ENCODE assay signal across 30 cellular contexts in genomic region chr15:33146051-33146450, GRCh38. TPM values are rescaled to one million over a fixed set of nuclear protein-coding genes. Genes with fewer than 3 reads are reported as not detected.
DNase-seq lines count a peak whose midpoint lies in the region; ATAC-seq, FAIRE-seq and TF ChIP-seq lines count a peak whose summit lies in the region.
"Had no signal": no experiment of that assay in that cellular context is flagged by ENCODE, and none has a peak within 500 bp of the region (broad histone marks: within the 10 kb centered on the region; RNA-seq: fewer than 3 reads in every experiment).

No MANE protein-coding gene starts in this region.

- H4K5ac ChIP-seq in H1 (ENCODE audit: insufficient read length, low read depth, low read length) (no peak overlapping the region), mesendoderm (ENCODE audit: low read length) (no peak overlapping the region)

- no peak for TF ChIP-seq CTCF in GM23338 (conservative IDR thresholded peaks at IDR 0.05; ENCODE audit: low read depth in 2 of 2)
- no peak for TF ChIP-seq CTCF in RWPE2 (IDR thresholded peaks at IDR 0.05; ENCODE audit: poor library complexity, severe bottlenecking)
- TF ChIP-seq CTCF in H1 (IDR thresholded peaks at IDR 0.05; ENCODE audit: control extremely low read depth in 1 of 3, insufficient read depth in 1 of 3, low read depth in 1 of 3, low read length in 3 of 3): no peak
- TF ChIP-seq CTCF in lower leg skin (IDR thresholded peaks at IDR 0.05): no peak

- no peaks in the 10 kb centered on the region for H3K36me3 Mint-ChIP-seq in GM23338 (ENCODE audit: low read depth)
- H3K36me3 Mint-ChIP-seq: CD8-positive, alpha-beta T cell had no signal

- intact Hi-C loops in lower leg skin (cut with DNase I; ENCODE audit: low total_unique reads): no loop called here

- H2BK20ac ChIP-seq in H1 (ENCODE audit: low read length): peak overlapping the region; percentile 52; the same call in 1 of the 2 replicates

- H3K56ac ChIP-seq in H1 (replicated peaks; ENCODE audit: insufficient read length, low read depth, low read length) (no peak overlapping the region), mesendoderm (ENCODE audit: low read length) (no peak overlapping the region)

- 90% methylated on average over 7 of the region's 7 CpGs; no CpG with 5 or more reads in 1 of the 2 experiments for WGBS in H1 (ENCODE audit: extremely low coverage in 1 of 2, insufficient coverage in 1 of 2, insufficient read length in 1 of 2, insufficient replicate concordance in 2 of 2, low coverage in 1 of 2, low lambda C conversion rate in 2 of 2, missing lambda C conversion rate in 1 of 2), 2 experiments
- WGBS in mesendoderm (ENCODE audit: extremely low coverage, insufficient coverage, low lambda C conversion rate): no CpG with 5 or more reads among the region's 7 CpGs
- WGBS in lower leg skin, 2 donors: 85 to 86% methylated on average over 7 of the region's 7 CpGs

- DNase-seq in GM23338 (ENCODE audit: low spot score) (no peak), RWPE2 (ENCODE audit: low spot score) (no peak), H1 (ENCODE audit: low read depth in 1 of 2, low spot score in 2 of 2) (no peak), mesendoderm (no peak), lower leg skin (ENCODE audit: low spot score in 2 of 2) (no peak), NCI-H526 treated with DMSO at 0.1 percent for 48 hours (lab: John Stamatoyannopoulos, UW) (no peak)
- DNase-seq: activated CD4-positive, alpha-beta memory T cell treated with anti-CD3 and anti-CD28 coated beads, Interleukin-2, amount 10 ng/mL, durations not matched to agents 7 days and 5 days; activated CD4-positive, alpha-beta T cell treated with anti-CD3 and anti-CD28 coated beads for 1 hour; activated CD8-positive, alpha-beta memory T cell treated with anti-CD3 and anti-CD28 coated beads, Interleukin-2, amount 50 U/mL, for 4 hours; activated naive CD4-positive, alpha-beta T cell treated with anti-CD3 and anti-CD28 coated beads for 36 hours; body of pancreas; CD8-positive, alpha-beta T cell; hippocampal formation; Karpas-422; left cardiac atrium; NCI-H146; NCI-H446; NCI-H774; right cardiac atrium; spleen; stimulated activated CD4-positive, alpha-beta T cell treated with anti-CD3 and anti-CD28 coated beads, Interleukin-2, amount 100 ng/mL, for 24 hours; stimulated activated CD8-positive, alpha-beta memory T cell treated with anti-CD3 and anti-CD28 coated beads, Interleukin-4, amount 100 ng/mL, for 48 hours; stimulated activated naive CD8-positive, alpha-beta T cell treated with anti-CD3 and anti-CD28 coated beads, Interleukin-15, amount 100 ng/mL, for 72 hours; thyroid gland had no signal

- H3K27me3 Mint-ChIP-seq in GM23338 (ENCODE audit: insufficient read depth, low read depth, poor library complexity): peaks cover 2% of the 10 kb centered on the region
- H3K27me3 Mint-ChIP-seq: stimulated activated naive CD8-positive, alpha-beta T cell treated with anti-CD3 and anti-CD28 coated beads, Interleukin-15, amount 100 ng/mL, for 72 hours had no signal

- H2AFZ ChIP-seq in GM23338: no peak overlapping the region; the same call in 1 of the 2 replicates
- no peak overlapping the region for H2AFZ ChIP-seq in H1 (ENCODE audit: low read length)

- H3K36me3 ChIP-seq in GM23338 (ENCODE audit: insufficient read depth) (no peaks in the 10 kb centered on the region), RWPE2 (ENCODE audit: low read depth) (no peaks in the 10 kb centered on the region), H1 (ENCODE audit: control insufficient read depth in 2 of 4, insufficient read depth in 4 of 4, low read length in 3 of 4) (no peaks in the 10 kb centered on the region), mesendoderm (ENCODE audit: control insufficient read depth, insufficient read depth, low read length) (no peaks in the 10 kb centered on the region)
- H3K36me3 ChIP-seq: HAP-1, spleen, thyroid gland had no signal

- no peak for TF ChIP-seq RAD21 in H1 (IDR thresholded peaks at IDR 0.05 in 1 of 2, conservative IDR thresholded peaks at IDR 0.05 in 1 of 2; ENCODE audit: low read depth in 2 of 2, low read length in 2 of 2)

- H3K4me3 ChIP-seq in GM23338: no peak overlapping the region
- no peak overlapping the region for H3K4me3 ChIP-seq in RWPE2 (ENCODE audit: severe bottlenecking)
- H3K4me3 ChIP-seq in H1 (ENCODE audit: extremely low read depth in 1 of 4, insufficient read depth in 2 of 4, low read depth in 3 of 4, low read length in 4 of 4): no peak overlapping the region
- H3K4me3 ChIP-seq in mesendoderm (ENCODE audit: low read length): no peak overlapping the region
- H3K4me3 ChIP-seq in lower leg skin (ENCODE audit: low read depth, poor library complexity, severe bottlenecking): no peak overlapping the region
- H3K4me3 ChIP-seq: body of pancreas, HAP-1, spleen, thyroid gland had no signal

- no peaks in the 10 kb centered on the region for H3F3A ChIP-seq in GM23338 (replicated peaks; ENCODE audit: low read depth)

- H3K9me2 ChIP-seq in GM23338 (ENCODE audit: insufficient read depth): peaks cover under 1% of the 10 kb centered on the region; the same call in 1 of the 2 replicates

- no peak overlapping the region for H3K4ac ChIP-seq in H1 (replicated peaks; ENCODE audit: insufficient read length, low read depth, low read length)
- no peak overlapping the region for H3K4ac ChIP-seq in mesendoderm (ENCODE audit: low read depth, low read length)

- no peak overlapping the region for H3K4me2 ChIP-seq in GM23338
- H3K4me2 ChIP-seq in H1 (ENCODE audit: insufficient read depth in 1 of 2, low read depth in 2 of 2, low read length in 2 of 2): no peak overlapping the region
- no peak overlapping the region for H3K4me2 ChIP-seq in mesendoderm (ENCODE audit: low read length)

- H3K23me2 ChIP-seq in H1 (ENCODE audit: low read depth, low read length): no peaks in the 10 kb centered on the region; the same call in 1 of the 2 replicates

- TF ChIP-seq EP300 in H1 (IDR thresholded peaks at IDR 0.05; ENCODE audit: borderline replicate concordance in 1 of 2, low read depth in 2 of 2, low read length in 2 of 2): no peak

- H3K79me2 ChIP-seq in GM23338 (replicated peaks; ENCODE audit: insufficient read depth) (no peaks in the 10 kb centered on the region), H1 (ENCODE audit: control insufficient read depth in 1 of 2, insufficient read depth in 2 of 2, low read length in 2 of 2) (no peaks in the 10 kb centered on the region), mesendoderm (ENCODE audit: control insufficient read depth, insufficient read depth, low read length) (no peaks in the 10 kb centered on the region)

- H2BK15ac ChIP-seq in H1 (ENCODE audit: low read length) (no peak overlapping the region), mesendoderm (replicated peaks; ENCODE audit: low read depth) (peak overlapping the region; percentile 5)

- POLR2A ChIA-PET in H1 (lab: Charles Lee; ENCODE audit: partially characterized antibody): no interaction called here

- H3K27ac ChIP-seq in GM23338 (ENCODE audit: low read depth) (no peak overlapping the region), RWPE2 (ENCODE audit: poor library complexity, severe bottlenecking) (peak overlapping the region; percentile 41), H1 (ENCODE audit: low read depth, low read length) (no peak overlapping the region), mesendoderm (ENCODE audit: low read depth, low read length) (no peak overlapping the region)
- H3K27ac ChIP-seq: body of pancreas, RWPE1, spleen, thyroid gland had no signal

- peaks cover 2% of the 10 kb centered on the region; the same call in 1 of the 3 replicates for H3K9me3 Mint-ChIP-seq in GM23338
- H3K9me3 Mint-ChIP-seq: activated CD4-positive, alpha-beta memory T cell treated with anti-CD3 and anti-CD28 coated beads, Interleukin-2, amount 10 ng/mL, durations not matched to agents 7 days and 5 days; activated naive CD4-positive, alpha-beta T cell treated with anti-CD3 and anti-CD28 coated beads for 36 hours; activated T-helper 1 cell treated with anti-CD3 and anti-CD28 coated beads, Interleukin-12 subunit alpha, Interleukin-12 subunit beta, Interleukin-2, Interleukin-4 antibody, amounts not matched to agents 30 ng/mL and 10 ng/mL and 1 ng/mL, durations not matched to agents 14 hours and 24 hours and 36 hours; CD8-positive, alpha-beta T cell; stimulated activated naive CD8-positive, alpha-beta T cell treated with anti-CD3 and anti-CD28 coated beads, Interleukin-15, amount 100 ng/mL, for 72 hours had no signal

- peaks cover 17% of the 10 kb centered on the region for H3K4me1 Mint-ChIP-seq in GM23338

- H3K18ac ChIP-seq in H1 (ENCODE audit: extremely low read depth, low read length): no peak overlapping the region
- no peak overlapping the region for H3K18ac ChIP-seq in mesendoderm (ENCODE audit: low read length)

- no peaks in the 10 kb centered on the region for H3K9me3 ChIP-seq in RWPE2 (ENCODE audit: severe bottlenecking)
- H3K9me3 ChIP-seq in H1 (ENCODE audit: insufficient read depth in 2 of 2, low read depth in 1 of 2, low read length in 1 of 2): no peaks in the 10 kb centered on the region
- H3K9me3 ChIP-seq: body of pancreas, HAP-1, spleen, thyroid gland had no signal

- no peak overlapping the region for H2BK12ac ChIP-seq in H1 (ENCODE audit: low read depth, low read length)

- FAIRE-seq in H1 (lab: Jason Lieb, UNC): no peak
- FAIRE-seq: HepG2 had no signal

- H3K9ac ChIP-seq in H1 (replicated peaks in 1 of 4; ENCODE audit: extremely low read depth in 1 of 4, low read depth in 3 of 4, low read length in 3 of 4) (no peak overlapping the region), mesendoderm (ENCODE audit: low read length) (no peak overlapping the region)

- H2AK5ac ChIP-seq in H1 (ENCODE audit: low read depth, low read length): no peak overlapping the region
- no peak overlapping the region for H2AK5ac ChIP-seq in mesendoderm (ENCODE audit: low read length)

- peak overlapping the region; percentile 1; the same call in 1 of the 2 replicates for H2BK5ac ChIP-seq in H1 (ENCODE audit: low read depth, low read length)
- H2BK5ac ChIP-seq in mesendoderm (ENCODE audit: low read length): no peak overlapping the region

- CTCF ChIA-PET in H1 (lab: Charles Lee; ENCODE audit: partially characterized antibody): interaction anchor here (0.9 to 1.8 kb wide), 3 partner anchors 9 to 144 kb away, joined by 4 to 9 read pairs (median 5); no protein-coding TSS in a partner anchor

- H3K27me3 ChIP-seq in GM23338 (ENCODE audit: insufficient read depth): no peaks in the 10 kb centered on the region
- H3K27me3 ChIP-seq in RWPE2 (ENCODE audit: insufficient read depth, poor library complexity, severe bottlenecking): no peaks in the 10 kb centered on the region
- no peaks in the 10 kb centered on the region for H3K27me3 ChIP-seq in H1 (replicated peaks in 1 of 4; ENCODE audit: control insufficient read depth in 3 of 4, extremely low read depth in 1 of 4, insufficient read depth in 3 of 4, low read length in 3 of 4)
- H3K27me3 ChIP-seq in mesendoderm (ENCODE audit: insufficient read depth, low read length, poor library complexity): no peaks in the 10 kb centered on the region
- H3K27me3 ChIP-seq: body of pancreas, thyroid gland had no signal

- H2BK120ac ChIP-seq in H1 (replicated peaks; ENCODE audit: low read depth, low read length) (no peak overlapping the region), mesendoderm (ENCODE audit: low read depth, low read length) (peak overlapping the region; percentile 78)

- H3K4me3 Mint-ChIP-seq in GM23338: no peak overlapping the region
- H3K4me3 Mint-ChIP-seq: activated CD4-positive, alpha-beta memory T cell treated with anti-CD3 and anti-CD28 coated beads, Interleukin-2, amount 10 ng/mL, durations not matched to agents 7 days and 5 days; activated naive CD4-positive, alpha-beta T cell treated with anti-CD3 and anti-CD28 coated beads for 36 hours; activated T-helper 1 cell treated with anti-CD3 and anti-CD28 coated beads, Interleukin-12 subunit alpha, Interleukin-12 subunit beta, Interleukin-2, Interleukin-4 antibody, amounts not matched to agents 30 ng/mL and 10 ng/mL and 1 ng/mL, durations not matched to agents 14 hours and 24 hours and 36 hours; CD8-positive, alpha-beta T cell; stimulated activated naive CD8-positive, alpha-beta T cell treated with anti-CD3 and anti-CD28 coated beads, Interleukin-15, amount 100 ng/mL, for 72 hours had no signal

- H4K20me1 ChIP-seq in GM23338 (replicated peaks; ENCODE audit: insufficient read depth) (no peaks in the 10 kb centered on the region), H1 (replicated peaks in 1 of 2; ENCODE audit: control insufficient read depth in 1 of 2, insufficient read depth in 2 of 2, low read length in 2 of 2) (no peaks in the 10 kb centered on the region)

- peaks cover 3% of the 10 kb centered on the region; the same call in 1 of the 2 replicates for H3K4me1 ChIP-seq in GM23338 (ENCODE audit: insufficient read depth)
- peaks cover 11% of the 10 kb centered on the region for H3K4me1 ChIP-seq in RWPE2 (ENCODE audit: insufficient read depth, poor library complexity, severe bottlenecking)
- H3K4me1 ChIP-seq in H1 (replicated peaks in 1 of 4; ENCODE audit: control insufficient read depth in 3 of 4, insufficient read depth in 4 of 4, low read length in 3 of 4): 0 out of 7 replicates have a peak, but pooled peaks cover 0 to 2% (median 0%) of the 10 kb centered on the region in 4 experiments
- H3K4me1 ChIP-seq in mesendoderm (ENCODE audit: control insufficient read depth, low read depth, low read length): no peaks in the 10 kb centered on the region
- H3K4me1 ChIP-seq: body of pancreas, HAP-1, thyroid gland had no signal

- H3K14ac ChIP-seq in H1 (ENCODE audit: insufficient read length): no peak overlapping the region

- H4K91ac ChIP-seq in H1 (replicated peaks; ENCODE audit: insufficient read length, low read length): no peak overlapping the region

- H4K8ac ChIP-seq in H1 (ENCODE audit: extremely low read depth, insufficient read depth, low read length) (no peak overlapping the region), mesendoderm (ENCODE audit: low read depth, low read length) (peak overlapping the region; percentile 93)

- peak overlapping the region; percentile 37; the same call in 1 of the 2 replicates for H3K27ac Mint-ChIP-seq in GM23338
- H3K27ac Mint-ChIP-seq: activated CD4-positive, alpha-beta memory T cell treated with anti-CD3 and anti-CD28 coated beads, Interleukin-2, amount 10 ng/mL, durations not matched to agents 7 days and 5 days; activated naive CD4-positive, alpha-beta T cell treated with anti-CD3 and anti-CD28 coated beads for 36 hours; activated T-helper 1 cell treated with anti-CD3 and anti-CD28 coated beads, Interleukin-12 subunit alpha, Interleukin-12 subunit beta, Interleukin-2, Interleukin-4 antibody, amounts not matched to agents 30 ng/mL and 10 ng/mL and 1 ng/mL, durations not matched to agents 14 hours and 24 hours and 36 hours; CD8-positive, alpha-beta T cell had no signal

- ATAC-seq in GM23338 (no peak), RWPE2 (ENCODE audit: low read depth) (no peak; the same call in 2 of the 3 replicates), HG03521 (IDR thresholded peaks at IDR 0.05; ENCODE audit: unreplicated experiment) (no peak), GM18502 (IDR thresholded peaks at IDR 0.05; ENCODE audit: poor library complexity, unreplicated experiment) (no peak)
- ATAC-seq: body of pancreas; CD8-positive, alpha-beta T cell; HepG2; left cardiac atrium; right cardiac atrium; stimulated activated naive CD8-positive, alpha-beta T cell treated with anti-CD3 and anti-CD28 coated beads, Interleukin-15, amount 100 ng/mL, for 72 hours had no signal

- TF ChIP-seq POLR2A in H1 (IDR thresholded peaks at IDR 0.05; ENCODE audit: control extremely low read depth in 1 of 2, low read depth in 2 of 2, low read length in 2 of 2): no peak
- no peak for TF ChIP-seq POLR2A in lower leg skin (IDR thresholded peaks at IDR 0.05)

- H3K23ac ChIP-seq in H1 (ENCODE audit: insufficient read length) (no peak overlapping the region), mesendoderm (ENCODE audit: low read length) (no peak overlapping the region)

- H3K79me1 ChIP-seq in H1 (ENCODE audit: low read depth, low read length) (no peaks in the 10 kb centered on the region), mesendoderm (ENCODE audit: low read length) (no peaks in the 10 kb centered on the region)

RNA-seq across cellular contexts. Expression of gene FMN1, which starts 48.5 kb away (rescaled TPM):
- 1.6 and 2.1 TPM in 2 replicates for total RNA-seq in GM23338 (2014; rRNA removed; shearing (Covaris generic))
- polyA plus RNA-seq in GM23338 (2016; fragmentation: Nextera tagmentation; extraction: Ambion mirVana) (0.71 and 1.2 TPM in 2 replicates), H1 (2011; rRNA removed) (0.24 and 0.27 TPM in 2 replicates)
- 2.9 and 3.7 TPM in 2 replicates for total RNA-seq in H1 (2021; fragmentation: NEBNext Ultra II Directional; extraction: Animal tissue kit (Norgen Biotek cat#: 25700))
- polyA plus RNA-seq in H1 (2011; cell fraction: cytosol; rRNA removed): 0.39 TPM
- polyA plus RNA-seq in H1 (2011; cell fraction: nucleus; rRNA removed): 1.7 TPM
- polyA plus RNA-seq in H1 (2012, experiment 1 of 2): 0.81 to 1.4 TPM (median 0.90 TPM) in 4 replicates
- 0.04 TPM for polyA plus RNA-seq in H1 (2012, experiment 2 of 2)
- polyA plus RNA-seq in H1 (2013, experiment 1 of 2): 1.3 TPM
- 1.1 TPM for polyA plus RNA-seq in H1 (2013, experiment 2 of 2)
- 2.3 and 2.8 TPM in 2 replicates for polyA minus RNA-seq in H1 (2011; rRNA and poly(A)+ RNA removed)
- 1.2 TPM for polyA minus RNA-seq in H1 (2011; cell fraction: cytosol; rRNA and poly(A)+ RNA removed)
- 9.4 TPM for polyA minus RNA-seq in H1 (2011; cell fraction: nucleus; rRNA and poly(A)+ RNA removed)
- polyA plus RNA-seq in mesendoderm (2013, experiment 1 of 2): 1.7 TPM
- 1.3 TPM for polyA plus RNA-seq in mesendoderm (2013, experiment 2 of 2)
- 10 to 100 TPM; 12.6 to 52.2 (median 20.1) TPM for total RNA-seq in lower leg skin
